ENCODE assay signal across 19 cellular contexts in genomic region chr10:132020456-132020855, GRCh38. TPM values are rescaled to one million over a fixed set of nuclear protein-coding genes. Genes with fewer than 3 reads are reported as not detected.
DNase-seq lines count a peak whose midpoint lies in the region; ATAC-seq, FAIRE-seq and TF ChIP-seq lines count a peak whose summit lies in the region.
"Had no signal": no experiment of that assay in that cellular context is flagged by ENCODE, and none has a peak within 500 bp of the region (broad histone marks: within the 10 kb centered on the region; RNA-seq: fewer than 3 reads in every experiment).

No MANE protein-coding gene starts in this region.

- H3K4me3 ChIP-seq in kidney (ENCODE audit: low read length in 2 of 2) (no peak overlapping the region), vagina (no peak overlapping the region)

- ATAC-seq in T-helper 17 cell (no peak), HG03460 (IDR thresholded peaks at IDR 0.05; ENCODE audit: unreplicated experiment) (no peak)

- TF ChIP-seq CTCF in GM13976 (IDR thresholded peaks at IDR 0.05; ENCODE audit: borderline replicate concordance, control extremely low read depth, extremely low read depth, insufficient read depth, missing control alignments) (no peak), kidney (IDR thresholded peaks at IDR 0.05; ENCODE audit: borderline replicate concordance, extremely low read depth, insufficient read depth) (no peak), vagina (IDR thresholded peaks at IDR 0.05) (no peak)

- in situ Hi-C loops in GM13976 (cut with MboI; ENCODE audit: low sequenced_read_pairs, unreplicated experiment) = loop anchor here (5.0 kb wide), 1 partner anchor 133 kb away; no protein-coding TSS in a partner anchor

- peaks cover 35% of the 10 kb centered on the region for H3K27me3 Mint-ChIP-seq in T-helper 17 cell

- intact Hi-C loops in kidney (cut with DNase I) (loop anchor here (5.0 kb wide), 1 partner anchor 133 kb away; no protein-coding TSS in a partner anchor), vagina (cut with DNase I) (loop anchor here (5.0 kb wide), 1 partner anchor 133 kb away; no protein-coding TSS in a partner anchor)

- peaks cover 10% of the 10 kb centered on the region for H3K4me1 Mint-ChIP-seq in T-helper 17 cell

- H3K36me3 Mint-ChIP-seq in T-helper 17 cell (ENCODE audit: low read depth) = no peaks in the 10 kb centered on the region

- TF ChIP-seq POLR2A in vagina (IDR thresholded peaks at IDR 0.05) = no peak

- H3K27ac ChIP-seq in kidney (ENCODE audit: low read depth in 2 of 2, low read length in 2 of 2) = no peak overlapping the region
- H3K27ac ChIP-seq in vagina = no peak overlapping the region

- no peak overlapping the region for H3K4me3 Mint-ChIP-seq in T-helper 17 cell
- H3K4me3 Mint-ChIP-seq: CD4-positive, alpha-beta T cell; H9 had no signal

- peak; percentile 23 for DNase-seq in GM13976 (ENCODE audit: low spot score)
- DNase-seq in T-helper 17 cell = no peak
- peak; percentile 34 for DNase-seq in kidney
- DNase-seq in SW480 (ENCODE audit: low spot score) = no peak
- no peak for DNase-seq in vagina (ENCODE audit: extremely low spot score in 2 of 2)
- DNase-seq in stimulated activated CD4-positive, alpha-beta T cell treated with anti-CD3 and anti-CD28 coated beads, Interleukin-1b, Interleukin-23, amount 100 ng/mL, for 48 hours = no peak
- DNase-seq: ACHN; BE2C; C1 segment of cervical spinal cord; Caco-2; CD4-positive, alpha-beta T cell; GOT3; H9 had no signal

- no peak for FAIRE-seq in kidney (lab: Jason Lieb, UNC)
- FAIRE-seq: A204.1, D721Med, G401.6, GM12892 had no signal

- peak overlapping the region; percentile 73 for H3K27ac Mint-ChIP-seq in T-helper 17 cell
- H3K27ac Mint-ChIP-seq: CD4-positive, alpha-beta T cell; H9 had no signal

- H3K27me3 ChIP-seq in vagina = no peaks in the 10 kb centered on the region

- no peaks in the 10 kb centered on the region for H3K36me3 ChIP-seq in kidney (ENCODE audit: control insufficient read depth in 1 of 2, insufficient read depth in 2 of 2, low read length in 2 of 2)
- no peaks in the 10 kb centered on the region for H3K36me3 ChIP-seq in vagina
- H3K36me3 ChIP-seq: BE2C had no signal

- H3K9ac ChIP-seq in kidney (ENCODE audit: low read length in 2 of 2) = no peak overlapping the region

- no peaks in the 10 kb centered on the region for H3K4me1 ChIP-seq in kidney (ENCODE audit: control insufficient read depth in 1 of 2, insufficient read depth in 1 of 2, low read depth in 1 of 2, low read length in 2 of 2)
- H3K4me1 ChIP-seq in vagina = peaks cover 6% of the 10 kb centered on the region
- H3K4me1 ChIP-seq: BE2C, Caco-2 had no signal

- H3K9me3 ChIP-seq in T-helper 17 cell (ENCODE audit: control insufficient read depth, low read length, poor library complexity, severe bottlenecking) (no peaks in the 10 kb centered on the region), kidney (ENCODE audit: control insufficient read depth in 1 of 2, low read length in 2 of 2) (no peaks in the 10 kb centered on the region), vagina (no peaks in the 10 kb centered on the region)
- H3K9me3 ChIP-seq: BE2C, Caco-2 had no signal

RNA-seq across cellular contexts. Expression of gene BNIP3, which starts 38.7 kb away (rescaled TPM):
- total RNA-seq in T-helper 17 cell (10 to 100 TPM; 12.7 to 22.0 TPM), kidney (49.6 TPM), vagina (40.8 TPM)
- polyA plus RNA-seq in kidney (ENCODE audit: insufficient read depth, low read depth, low replicate concordance) = 75.4 TPM
- total RNA-seq: HT-29 had no signal

RNA-seq across cellular contexts. Expression of gene JAKMIP3, which starts 45.3 kb away (rescaled TPM):
- total RNA-seq in T-helper 17 cell (under 1 TPM; 0.22 to 0.39 TPM), kidney (0.16 TPM), vagina (0.49 TPM)
- polyA plus RNA-seq in kidney (ENCODE audit: insufficient read depth, low read depth, low replicate concordance) = 0.13 TPM
- total RNA-seq: HT-29 had no signal

Comparison
In these comparisons a context has a peak if more than half of its experiments do, and no peak if none do; other contexts are left out.
1. DNase-seq: peak in GM13976 (single experiment) and kidney (single experiment); none in T-helper 17 cell (0 of 3), SW480 (single experiment), vagina (0 of 2) and stimulated activated CD4-positive, alpha-beta T cell treated with anti-CD3 and anti-CD28 coated beads, Interleukin-1b, Interleukin-23, amount 100 ng/mL, for 48 hours (single experiment).